In the genomic region with DNA sequence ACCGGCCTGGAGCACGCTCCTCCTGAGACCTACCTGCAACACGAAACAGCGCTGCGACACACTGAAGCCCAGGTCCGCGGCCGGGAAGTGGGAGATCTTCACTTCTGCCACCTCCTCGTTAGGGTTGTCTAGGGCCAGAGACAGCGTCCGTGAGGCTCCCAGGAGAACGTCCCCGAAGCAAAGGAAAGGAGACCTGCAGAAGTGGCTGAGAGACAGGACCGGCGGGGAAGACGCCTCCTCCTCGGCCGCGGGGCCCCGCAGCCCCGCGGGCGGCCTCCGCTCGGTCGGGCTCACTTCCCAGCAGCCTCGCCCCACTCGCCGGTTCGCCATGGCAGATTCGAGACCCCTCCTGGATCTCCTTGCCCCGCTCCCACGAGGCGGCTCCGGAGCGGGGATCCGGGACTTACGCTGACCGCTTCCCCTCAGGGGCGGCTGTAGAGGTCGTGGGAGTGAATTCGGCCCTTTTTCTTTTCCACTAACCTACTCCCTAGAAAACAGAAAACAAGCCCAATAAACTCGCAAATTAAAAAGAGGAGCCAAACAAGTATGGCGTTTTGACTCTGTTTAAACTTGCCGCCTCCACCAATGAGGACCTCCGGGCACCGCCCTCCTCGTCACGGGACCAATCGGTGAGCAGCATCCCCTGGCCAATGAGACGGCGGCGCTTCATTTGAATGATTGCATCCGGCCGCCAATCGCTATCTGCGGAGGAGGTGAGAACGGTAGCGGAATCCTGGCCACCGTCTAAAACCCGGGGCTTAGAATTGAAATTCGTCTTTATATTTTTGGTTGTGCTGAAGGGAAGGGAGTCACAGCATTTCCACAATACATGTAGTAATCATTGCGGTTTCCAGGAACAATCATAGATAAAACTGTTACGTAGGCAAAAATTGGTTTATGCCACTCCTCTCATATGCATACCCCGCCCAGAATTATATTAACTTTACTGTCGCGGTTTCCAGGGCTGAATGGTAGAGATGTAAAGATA, we compare ENCODE assay signal across 8 cellular contexts. TPM values are rescaled to one million over a fixed set of nuclear protein-coding genes. Genes with fewer than 3 reads are reported as not detected.
DNase-seq lines count a peak whose midpoint lies in the region; ATAC-seq, FAIRE-seq and TF ChIP-seq lines count a peak whose summit lies in the region.

A gene with protein sequence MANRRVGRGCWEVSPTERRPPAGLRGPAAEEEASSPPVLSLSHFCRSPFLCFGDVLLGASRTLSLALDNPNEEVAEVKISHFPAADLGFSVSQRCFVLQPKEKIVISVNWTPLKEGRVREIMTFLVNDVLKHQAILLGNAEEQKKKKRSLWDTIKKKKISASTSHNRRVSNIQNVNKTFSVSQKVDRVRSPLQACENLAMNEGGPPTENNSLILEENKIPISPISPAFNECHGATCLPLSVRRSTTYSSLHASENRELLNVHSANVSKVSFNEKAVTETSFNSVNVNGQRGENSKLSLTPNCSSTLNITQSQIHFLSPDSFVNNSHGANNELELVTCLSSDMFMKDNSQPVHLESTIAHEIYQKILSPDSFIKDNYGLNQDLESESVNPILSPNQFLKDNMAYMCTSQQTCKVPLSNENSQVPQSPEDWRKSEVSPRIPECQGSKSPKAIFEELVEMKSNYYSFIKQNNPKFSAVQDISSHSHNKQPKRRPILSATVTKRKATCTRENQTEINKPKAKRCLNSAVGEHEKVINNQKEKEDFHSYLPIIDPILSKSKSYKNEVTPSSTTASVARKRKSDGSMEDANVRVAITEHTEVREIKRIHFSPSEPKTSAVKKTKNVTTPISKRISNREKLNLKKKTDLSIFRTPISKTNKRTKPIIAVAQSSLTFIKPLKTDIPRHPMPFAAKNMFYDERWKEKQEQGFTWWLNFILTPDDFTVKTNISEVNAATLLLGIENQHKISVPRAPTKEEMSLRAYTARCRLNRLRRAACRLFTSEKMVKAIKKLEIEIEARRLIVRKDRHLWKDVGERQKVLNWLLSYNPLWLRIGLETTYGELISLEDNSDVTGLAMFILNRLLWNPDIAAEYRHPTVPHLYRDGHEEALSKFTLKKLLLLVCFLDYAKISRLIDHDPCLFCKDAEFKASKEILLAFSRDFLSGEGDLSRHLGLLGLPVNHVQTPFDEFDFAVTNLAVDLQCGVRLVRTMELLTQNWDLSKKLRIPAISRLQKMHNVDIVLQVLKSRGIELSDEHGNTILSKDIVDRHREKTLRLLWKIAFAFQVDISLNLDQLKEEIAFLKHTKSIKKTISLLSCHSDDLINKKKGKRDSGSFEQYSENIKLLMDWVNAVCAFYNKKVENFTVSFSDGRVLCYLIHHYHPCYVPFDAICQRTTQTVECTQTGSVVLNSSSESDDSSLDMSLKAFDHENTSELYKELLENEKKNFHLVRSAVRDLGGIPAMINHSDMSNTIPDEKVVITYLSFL (N-terminal part only) (minus strand): TSS at position 562 of the 988 bp plus-strand sequence. CDS start 232 bp downstream, at position 330.

- H3K36me3 ChIP-seq in cardiac muscle cell (no peaks in the 10 kb centered on the region), parathyroid adenoma (ENCODE audit: control insufficient read depth, insufficient read depth, low read length) (no peaks in the 10 kb centered on the region), transverse colon (no peaks in the 10 kb centered on the region)

- H2AFZ ChIP-seq in parathyroid adenoma = peak within 1 kb of the TSS; percentile 80

- H3K4me1 ChIP-seq in cardiac muscle cell (ENCODE audit: low read depth) (no peaks in the 10 kb centered on the region), parathyroid adenoma (no peaks in the 10 kb centered on the region), transverse colon (peaks cover 0 to 22% (median 11%) of the 10 kb centered on the region in 4 donors)

- H3K27ac ChIP-seq in cardiac muscle cell = peak within 1 kb of the TSS; percentile 77
- H3K27ac ChIP-seq in parathyroid adenoma = no peak within 1 kb of the TSS
- H3K27ac ChIP-seq in transverse colon = peak within 1 kb of the TSS; percentile 32 to 64 (median 60)

- in situ Hi-C loops in transverse colon (cut with MboI; ENCODE audit: low pct_ligation_motif_present in 1 of 4, low pct_unique_long_range_greater_than_20kb in 1 of 4, low sequenced_read_pairs in 3 of 4) = no loop called here

- TF ChIP-seq POLR2A in GM12892 (IDR thresholded peaks at IDR 0.05; ENCODE audit: low read depth, low read length) (no peak; the same call in 1 of the 2 replicates), transverse colon (IDR thresholded peaks at IDR 0.05) (no peak)

- H3K4me2 ChIP-seq in parathyroid adenoma (ENCODE audit: low read length) = peak within 1 kb of the TSS; percentile 97

- peak; percentile 92 for FAIRE-seq in GM12892 (lab: Jason Lieb, UNC)

- H3K79me2 ChIP-seq in parathyroid adenoma = no peaks in the 10 kb centered on the region

- intact Hi-C loops in transverse colon (cut with DNase I; ENCODE audit: low total_unique reads) = no loop called here

- ATAC-seq in HG02840 (IDR thresholded peaks at IDR 0.05; ENCODE audit: low FRiP score, unreplicated experiment) = peak; percentile 99

- H3K4me3 ChIP-seq in cardiac muscle cell (peak within 1 kb of the TSS; percentile 87), parathyroid adenoma (ENCODE audit: low read depth, low read length) (peak within 1 kb of the TSS; percentile 75), transverse colon (peak within 1 kb of the TSS; percentile 60 to 100 (median 74))

- no peak for TF ChIP-seq EP300 in transverse colon (IDR thresholded peaks at IDR 0.05; ENCODE audit: low read depth)

- no peak for TF ChIP-seq CTCF in cardiac muscle cell (IDR thresholded peaks at IDR 0.05; ENCODE audit: low read depth, low read length)
- TF ChIP-seq CTCF in parathyroid adenoma (IDR thresholded peaks at IDR 0.05) = no peak
- TF ChIP-seq CTCF in transverse colon (IDR thresholded peaks at IDR 0.05) = no peak

- peak; percentile 67 for DNase-seq in GM12892 (ENCODE audit: insufficient read length)
- peak; percentile 97 for DNase-seq in NCI-H1436 (lab: John Stamatoyannopoulos, UW)
- DNase-seq in SW480 (ENCODE audit: low spot score) = peak; percentile 92
- peak; percentile 89 for DNase-seq in activated naive CD8-positive, alpha-beta T cell treated with anti-CD3 and anti-CD28 coated beads, Interleukin-2, amount 50 U/mL, for 16 hours (ENCODE audit: low read depth, low spot score)
- peak; percentile 97 to 98 for DNase-seq in cardiac muscle cell (ENCODE audit: low read depth in 1 of 2, low spot score in 1 of 2)
- peak; percentile 95 for DNase-seq in transverse colon

- H3K9me3 ChIP-seq in cardiac muscle cell (ENCODE audit: low read depth) (no peaks in the 10 kb centered on the region), parathyroid adenoma (ENCODE audit: control insufficient read depth, low read length) (no peaks in the 10 kb centered on the region), transverse colon (no peaks in the 10 kb centered on the region)

- H3K27me3 ChIP-seq in cardiac muscle cell = no peaks in the 10 kb centered on the region
- no peaks in the 10 kb centered on the region for H3K27me3 ChIP-seq in parathyroid adenoma (ENCODE audit: control insufficient read depth, insufficient read depth, low read length)
- H3K27me3 ChIP-seq in transverse colon = peaks cover 11% of the 10 kb centered on the region

- no peak within 1 kb of the TSS for H3K9ac ChIP-seq in parathyroid adenoma

- WGBS in transverse colon (ENCODE audit: low coverage in 1 of 2), 2 donors = 0 to 1% methylated on average over 7 to 66 of the region's 67 CpGs

RNA-seq across cellular contexts. Expression of the gene that starts here (rescaled TPM):
- 10.7 TPM for polyA plus RNA-seq in GM12892 (2012; ENCODE audit: missing spikeins)
- total RNA-seq in cardiac muscle cell = 3.3 and 43.7 TPM in 2 replicates
- 3.4 and 21.1 TPM in 2 replicates for polyA plus RNA-seq in cardiac muscle cell
- total RNA-seq in transverse colon = 10 to 100 TPM in 1 of 4 donors, 1 to 10 TPM in 2, under 1 TPM in 1; 0.37 to 13.9 (median 2.5) TPM
